8 cellular contexts compared by ENCODE assay signal in the genomic region with DNA sequence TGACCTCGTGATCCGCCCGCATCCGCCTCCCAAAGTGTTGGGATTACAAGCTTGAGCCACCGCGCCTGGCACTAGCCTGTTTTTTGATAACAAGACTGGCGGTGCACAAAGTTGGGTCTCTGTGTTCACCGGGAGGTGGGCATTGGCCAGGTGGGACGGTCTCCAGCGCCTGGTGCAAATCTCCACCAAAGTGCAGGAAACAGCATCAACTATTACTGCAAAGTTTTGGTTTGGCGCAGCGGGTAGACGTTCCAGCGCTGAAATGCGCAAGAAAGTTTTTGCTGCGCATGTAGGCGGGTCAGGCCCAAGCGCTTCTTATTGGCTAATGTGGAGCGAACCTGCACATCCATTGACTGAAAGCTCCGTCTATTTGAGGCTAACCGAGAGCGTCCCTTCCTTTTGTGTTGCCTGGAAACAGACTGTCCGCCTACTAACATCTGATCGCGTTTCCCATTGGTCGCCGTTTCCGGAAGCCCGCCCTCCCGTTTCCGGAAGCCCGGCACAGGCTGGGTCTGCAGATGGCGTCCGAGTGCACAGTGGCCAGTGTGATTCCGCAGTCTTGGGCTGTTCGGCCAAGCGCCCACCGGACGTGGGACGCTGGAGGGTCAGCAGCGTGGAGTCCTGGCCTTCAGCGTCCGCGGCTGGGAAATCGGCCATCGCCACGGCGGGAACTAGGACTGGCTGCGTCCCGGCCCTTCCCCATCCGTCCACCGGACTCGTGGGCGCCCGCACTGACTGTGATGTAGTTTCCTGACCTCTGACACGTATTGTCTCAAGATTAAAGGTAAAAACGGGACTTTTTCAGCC. TPM values are rescaled to one million over a fixed set of nuclear protein-coding genes. Genes with fewer than 3 reads are reported as not detected.
A peak's percentile ranks its signal among the peaks of the same experiment; 100 is the strongest.
DNase-seq lines count a peak whose midpoint lies in the region; ATAC-seq and TF ChIP-seq lines count a peak whose summit lies in the region.

No MANE protein-coding gene starts in this region.

- H4K5ac ChIP-seq in IMR-90 (ENCODE audit: low read depth, low read length), result peak overlapping the region; percentile 43

- H3K36me3 ChIP-seq in IMR-90 (ENCODE audit: control insufficient read depth, insufficient read depth, low read length), result peaks cover 4% of the 10 kb centered on the region; the same call in 1 of the 2 replicates
- H3K36me3 ChIP-seq in mucosa of rectum (ENCODE audit: control insufficient read depth in 2 of 2, insufficient read depth in 2 of 2, low read length in 2 of 2), result peaks cover 0 to 4% of the 10 kb centered on the region in 2 donors

- no peak overlapping the region for H3K18ac ChIP-seq in IMR-90 (ENCODE audit: low read depth, low read length)

- H3K4me1 ChIP-seq in IMR-90 (ENCODE audit: control insufficient read depth, insufficient read depth, low read length), result no peaks in the 10 kb centered on the region
- peaks cover 2 to 4% of the 10 kb centered on the region in 2 donors for H3K4me1 ChIP-seq in mucosa of rectum (ENCODE audit: control insufficient read depth in 2 of 2, insufficient read depth in 2 of 2, low read length in 2 of 2)

- dilution Hi-C loops in IMR-90 (cut with HindIII; ENCODE audit: low sequenced_read_pairs, unreplicated experiment), result no loop called here

- DNase-seq in DMS153 (lab: John Stamatoyannopoulos, UW) (peak; percentile 93), IMR-90 (peak; percentile 99), OCI-M1 (lab: John Stamatoyannopoulos, UW) (peak; percentile 99), erythroblast (lab: John Stamatoyannopoulos, UW) (peak; percentile 96 to 98)
- peak; percentile 90 for DNase-seq in activated T-cell treated with anti-CD3 and anti-CD28 coated beads, Interleukin-2, amount 50 U/mL, for 1 hour
- peak; percentile 93 for DNase-seq in stimulated activated CD8-positive, alpha-beta memory T cell treated with anti-CD3 and anti-CD28 coated beads, Interleukin-4, amount 100 ng/mL, for 48 hours

- H3K23ac ChIP-seq in IMR-90 (ENCODE audit: low read depth, low read length), result 0 out of 2 replicates have a peak overlapping the region, but pooled peaks have one; percentile 47

- TSS peak; percentile 54 for BruUV-seq in IMR-90 (replicated peaks; lab: Mats Ljungman, UMichigan)

- H3K4me2 ChIP-seq in IMR-90 (ENCODE audit: low read depth, low read length), result peak overlapping the region; percentile 69

- no peak overlapping the region for H2BK120ac ChIP-seq in IMR-90 (ENCODE audit: low read depth, low read length)

- peak overlapping the region; percentile 72 for H4K91ac ChIP-seq in IMR-90 (ENCODE audit: insufficient read depth, low read depth, low read length)

- POLR2A ChIA-PET in IMR-90 (lab: Charles Lee; ENCODE audit: unreplicated experiment), result interaction anchor here (0.5 to 1.0 kb wide), 4 partner anchors 36 to 744 kb away, joined by 3 to 6 read pairs (median 3); a partner anchor contains a TSS

- H2BK5ac ChIP-seq in IMR-90 (ENCODE audit: low read depth, low read length, poor library complexity, severe bottlenecking), result peak overlapping the region; percentile 58

- no peaks in the 10 kb centered on the region for H3K27me3 ChIP-seq in IMR-90 (ENCODE audit: control insufficient read depth, insufficient read depth, low read length)
- no peaks in the 10 kb centered on the region for H3K27me3 ChIP-seq in mucosa of rectum (ENCODE audit: control insufficient read depth in 2 of 2, insufficient read depth in 2 of 2, low read length in 2 of 2)

- no peak overlapping the region for H2AK5ac ChIP-seq in IMR-90 (ENCODE audit: low read depth, low read length)

- CTCF ChIA-PET in IMR-90 (lab: Yijun Ruan, JAX), result interaction anchor here (0.6 to 1.0 kb wide), 3 partner anchors 17 to 937 kb away, joined by 3 to 4 read pairs (median 4); a partner anchor contains a TSS

- TF ChIP-seq POLR2A in IMR-90 (IDR thresholded peaks at IDR 0.05; ENCODE audit: low read depth, low read length) (peak; percentile 87), erythroblast (IDR thresholded peaks at IDR 0.05; ENCODE audit: low read length) (peak; percentile 82)

- no peaks in the 10 kb centered on the region for H4K20me1 ChIP-seq in IMR-90 (ENCODE audit: insufficient read depth, low read length)

- H2AK9ac ChIP-seq in IMR-90 (replicated peaks; ENCODE audit: low read depth, low read length, poor library complexity), result peak overlapping the region; percentile 79

- no peak overlapping the region for H2BK20ac ChIP-seq in IMR-90 (ENCODE audit: low read depth, low read length)

- H3K56ac ChIP-seq in IMR-90 (ENCODE audit: extremely low read depth, insufficient read depth, low read length), result 0 out of 2 replicates have a peak overlapping the region, but pooled peaks have one; percentile 28

- H3K27ac ChIP-seq in IMR-90 (ENCODE audit: insufficient read depth, low read length) (peak overlapping the region; percentile 67), mucosa of rectum (ENCODE audit: low read depth in 2 of 2, low read length in 2 of 2) (peak overlapping the region; percentile 81 to 94)

- no peak overlapping the region for H2BK15ac ChIP-seq in IMR-90 (ENCODE audit: low read depth, low read length)

- H3K9me3 ChIP-seq in IMR-90 (ENCODE audit: control insufficient read depth, insufficient read depth, low read length) (peaks cover 2% of the 10 kb centered on the region; the same call in 1 of the 2 replicates), mucosa of rectum (ENCODE audit: control insufficient read depth in 2 of 2, low read length in 2 of 2) (no peaks in the 10 kb centered on the region)

- peak overlapping the region; percentile 45 to 87 for H4K8ac ChIP-seq in IMR-90 (ENCODE audit: low read depth in 2 of 2, low read length in 2 of 2)

- H3K4me3 ChIP-seq in IMR-90 (ENCODE audit: insufficient read depth, low read depth, low read length) (peak overlapping the region; percentile 76), mucosa of rectum (ENCODE audit: low read length in 2 of 2) (peak overlapping the region; percentile 88 to 100)

- 1% methylated on average over 39 of the region's 57 CpGs; no CpG with 5 or more reads in 1 of the 2 experiments for WGBS in IMR-90 (ENCODE audit: extremely low coverage in 2 of 2, insufficient read length in 1 of 2), 2 experiments

- H3K9ac ChIP-seq in IMR-90 (ENCODE audit: low read depth, low read length) (peak overlapping the region; percentile 74), mucosa of rectum (ENCODE audit: low read depth in 1 of 2, low read length in 2 of 2) (peak overlapping the region; percentile 87 to 93)

- H3K14ac ChIP-seq in IMR-90 (replicated peaks; ENCODE audit: low read depth, low read length), result peak overlapping the region; percentile 80

- intact Hi-C loops in IMR-90 (cut with micrococcal nuclease), result no loop called here

- H3K4ac ChIP-seq in IMR-90 (ENCODE audit: low read depth, low read length), result peak overlapping the region; percentile 78

- in situ Hi-C loops in IMR-90 (cut with MboI; ENCODE audit: low sequenced_read_pairs), result no loop called here

- no peaks in the 10 kb centered on the region for H3K9me1 ChIP-seq in IMR-90 (ENCODE audit: insufficient read depth, low read length)

- TF ChIP-seq RAD21 in IMR-90 (IDR thresholded peaks at IDR 0.05; ENCODE audit: low read length), result peak; percentile 33

- peak; percentile 98 for ATAC-seq in GM21528 (IDR thresholded peaks at IDR 0.05; ENCODE audit: low FRiP score, unreplicated experiment)
- peak; percentile 98 for ATAC-seq in IMR-90 (ENCODE audit: low read depth)

- H2AFZ ChIP-seq in IMR-90 (replicated peaks; ENCODE audit: low read length, poor library complexity), result peak overlapping the region; percentile 99

- peak; percentile 53 for TF ChIP-seq CTCF in IMR-90 (conservative IDR thresholded peaks at IDR 0.05; ENCODE audit: low read depth, low read length)

- peaks cover 5 to 7% of the 10 kb centered on the region in 2 experiments; a peak in 3 of 4 replicates for H3K79me1 ChIP-seq in IMR-90 (ENCODE audit: low read depth in 1 of 2, low read length in 2 of 2)

TF ChIP-seq in IMR-90, 13 proteins besides CTCF, POLR2A, EP300 and RAD21:
- TF ChIP-seq FOS (IDR thresholded peaks at IDR 0.05; ENCODE audit: low read depth, low read length), result peak; percentile 67; the same call in 1 of the 2 replicates
- TF ChIP-seq NFE2L2 (IDR thresholded peaks at IDR 0.05; ENCODE audit: low read depth, low read length), result no peak
- no peak for TF ChIP-seq SMC3 (IDR thresholded peaks at IDR 0.05; ENCODE audit: low read depth, low read length)
- TF ChIP-seq, protein P1, sequence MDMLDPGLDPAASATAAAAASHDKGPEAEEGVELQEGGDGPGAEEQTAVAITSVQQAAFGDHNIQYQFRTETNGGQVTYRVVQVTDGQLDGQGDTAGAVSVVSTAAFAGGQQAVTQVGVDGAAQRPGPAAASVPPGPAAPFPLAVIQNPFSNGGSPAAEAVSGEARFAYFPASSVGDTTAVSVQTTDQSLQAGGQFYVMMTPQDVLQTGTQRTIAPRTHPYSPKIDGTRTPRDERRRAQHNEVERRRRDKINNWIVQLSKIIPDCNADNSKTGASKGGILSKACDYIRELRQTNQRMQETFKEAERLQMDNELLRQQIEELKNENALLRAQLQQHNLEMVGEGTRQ (IDR thresholded peaks at IDR 0.05; ENCODE audit: low read depth, low read length), result no peak
- TF ChIP-seq RCOR1 (IDR thresholded peaks at IDR 0.05; ENCODE audit: insufficient replicate concordance, low read length), result no peak
- TF ChIP-seq MAFK (IDR thresholded peaks at IDR 0.05; ENCODE audit: low read depth, low read length), result no peak
- TF ChIP-seq MXI1 (IDR thresholded peaks at IDR 0.05; ENCODE audit: borderline replicate concordance, low read depth, low read length), result peak; percentile 77; the same call in 1 of the 2 replicates
- TF ChIP-seq MAZ (IDR thresholded peaks at IDR 0.05; ENCODE audit: borderline replicate concordance, low read depth, low read length), result peak; percentile 38; the same call in 1 of the 2 replicates

RNA-seq across cellular contexts. Expression of a gene that starts 53.3 kb away (rescaled TPM):
- total RNA-seq in IMR-90 (2012; rRNA removed), result 3.6 and 5.0 TPM in 2 replicates
- 1.5 and 1.9 TPM in 2 replicates for polyA plus RNA-seq in IMR-90 (2012; rRNA removed)
- 0.42 and 1.0 TPM in 2 replicates for polyA plus RNA-seq in IMR-90 (2012; cell fraction: cytosol; rRNA removed)
- polyA plus RNA-seq in IMR-90 (2012; cell fraction: nucleus; rRNA removed; ENCODE audit: low replicate concordance), result 1.5 and 5.0 TPM in 2 replicates

Comparison
In these comparisons a context has a peak if more than half of its experiments do, and no peak if none do; other contexts are left out.
1. Peak in every context shown above with its lines: DNase-seq, ATAC-seq, H3K4me3 ChIP-seq and H3K27ac ChIP-seq.